In genomic region chr2:31812051-31812798, GRCh38 we compare ENCODE assay signal across 1 cellular context.
A peak's percentile ranks its signal among the peaks of the same experiment; 100 is the strongest.
TF ChIP-seq lines count a peak whose summit lies in the region.

No MANE protein-coding gene starts in this region.

TF ChIP-seq in HepG2, 621 proteins besides CTCF, POLR2A, EP300 and RAD21 (continued from another document and continues in another):
- TF ChIP-seq ZBTB10 (CRISPR knock-in tag; IDR thresholded peaks at IDR 0.05; ENCODE audit: borderline replicate concordance), result peak; percentile 99
- TF ChIP-seq FOXP4 (CRISPR knock-in tag; IDR thresholded peaks at IDR 0.05), result peak; percentile 82
- TF ChIP-seq POGK (CRISPR knock-in tag; conservative IDR thresholded peaks at IDR 0.05), result no peak
- TF ChIP-seq ZMYM2 (CRISPR knock-in tag; IDR thresholded peaks at IDR 0.05), result no peak
- TF ChIP-seq RCOR2 (CRISPR knock-in tag; IDR thresholded peaks at IDR 0.05), result no peak
- TF ChIP-seq ZNF407 (CRISPR knock-in tag; IDR thresholded peaks at IDR 0.05; ENCODE audit: not compliant biosample characterization), result no peak
- no peak for TF ChIP-seq TRIM22 (IDR thresholded peaks at IDR 0.05)
- no peak for TF ChIP-seq ARHGAP35 (CRISPR knock-in tag; IDR thresholded peaks at IDR 0.05; ENCODE audit: borderline replicate concordance)
- peak; percentile 87; the same call in 1 of the 2 replicates for TF ChIP-seq FOXK1 (CRISPR knock-in tag; IDR thresholded peaks at IDR 0.05; ENCODE audit: borderline replicate concordance, low read depth)
- TF ChIP-seq SETDB1 (CRISPR knock-in tag; IDR thresholded peaks at IDR 0.05; ENCODE audit: borderline replicate concordance), result no peak
- no peak for TF ChIP-seq ZNF737 (CRISPR knock-in tag; IDR thresholded peaks at IDR 0.05; ENCODE audit: borderline replicate concordance)
- TF ChIP-seq MBD4 (IDR thresholded peaks at IDR 0.05; ENCODE audit: borderline replicate concordance, low read length), result no peak
- no peak for TF ChIP-seq ZNF138 (CRISPR knock-in tag; IDR thresholded peaks at IDR 0.05; ENCODE audit: low read depth)
- no peak for TF ChIP-seq SNAI1 (CRISPR knock-in tag; IDR thresholded peaks at IDR 0.05; ENCODE audit: borderline replicate concordance)
- no peak for TF ChIP-seq PRDM10 (CRISPR knock-in tag; IDR thresholded peaks at IDR 0.05; ENCODE audit: low read depth)
- no peak for TF ChIP-seq ZSCAN12 (CRISPR knock-in tag; IDR thresholded peaks at IDR 0.05)
- TF ChIP-seq GABPA (IDR thresholded peaks at IDR 0.05; ENCODE audit: low read depth, low read length), result no peak
- no peak for TF ChIP-seq GABPA (CRISPR knock-in tag; IDR thresholded peaks at IDR 0.05; ENCODE audit: low read depth)
- no peak for TF ChIP-seq PHF21A (CRISPR knock-in tag; IDR thresholded peaks at IDR 0.05)
- TF ChIP-seq PITX1 (CRISPR knock-in tag; IDR thresholded peaks at IDR 0.05), result peak; percentile 70; the same call in 1 of the 2 replicates
- TF ChIP-seq ZNF879 (CRISPR knock-in tag; IDR thresholded peaks at IDR 0.05), result no peak
- no peak for TF ChIP-seq ZNF367 (CRISPR knock-in tag; IDR thresholded peaks at IDR 0.05; ENCODE audit: borderline replicate concordance)
- 0 out of 2 replicates have a peak, but pooled peaks have one; percentile 25 for TF ChIP-seq ZNF652 (CRISPR knock-in tag; IDR thresholded peaks at IDR 0.05; ENCODE audit: borderline replicate concordance, low read depth)
- TF ChIP-seq RBM22 (optimal IDR thresholded peaks at IDR 0.05; ENCODE audit: low read length), result no peak
- TF ChIP-seq U2AF1 (optimal IDR thresholded peaks at IDR 0.05; ENCODE audit: low read depth, low read length), result no peak
- TF ChIP-seq PAX8 (CRISPR knock-in tag; IDR thresholded peaks at IDR 0.05; ENCODE audit: borderline replicate concordance), result no peak
- TF ChIP-seq ZNF614 (CRISPR knock-in tag; IDR thresholded peaks at IDR 0.05; ENCODE audit: borderline replicate concordance), result peak; percentile 88; the same call in 1 of the 2 replicates
- no peak for TF ChIP-seq MED13 (CRISPR knock-in tag; IDR thresholded peaks at IDR 0.05)
- TF ChIP-seq NAIF1 (CRISPR knock-in tag; IDR thresholded peaks at IDR 0.05; ENCODE audit: borderline replicate concordance), result no peak
- no peak for TF ChIP-seq ZNF549 (CRISPR knock-in tag; IDR thresholded peaks at IDR 0.05)
- TF ChIP-seq ARID3A (IDR thresholded peaks at IDR 0.05; ENCODE audit: low read depth, low read length), result no peak
- no peak for TF ChIP-seq REPIN1 (CRISPR knock-in tag; IDR thresholded peaks at IDR 0.05; ENCODE audit: borderline replicate concordance, low read depth)
- TF ChIP-seq DBP (CRISPR knock-in tag; IDR thresholded peaks at IDR 0.05; ENCODE audit: not compliant biosample characterization), result no peak
